Comparison of ENCODE assay signal across 15 cellular contexts in genomic region chr9:81819859-81820546, GRCh38.
DNase-seq lines count a peak whose midpoint lies in the region; ATAC-seq, FAIRE-seq and TF ChIP-seq lines count a peak whose summit lies in the region.
"Had no signal": no experiment of that assay in that cellular context is flagged by ENCODE, and none has a peak within 500 bp of the region (broad histone marks: within the 10 kb centered on the region; RNA-seq: fewer than 3 reads in every experiment).

No MANE protein-coding gene starts in this region.

- WGBS in GM23248 (ENCODE audit: low coverage in 1 of 2, low lambda C conversion rate in 2 of 2, missing lambda C conversion rate in 2 of 2), 2 experiments, result 22 to 24% methylated on average over 8 of the region's 8 CpGs
- 7% methylated on average over 8 of the region's 8 CpGs for WGBS in HepG2 (ENCODE audit: low lambda C conversion rate)

- H3K27me3 Mint-ChIP-seq in stimulated activated memory B cell treated with anti-CD40 and anti-IgM and Interleukin-4, amounts not matched to agents 10 μg/mL and 1 μg/mL and 100 μg/mL, for 72 hours, result peaks cover 9% of the 10 kb centered on the region
- no peaks in the 10 kb centered on the region for H3K27me3 Mint-ChIP-seq in stimulated activated naive B cell treated with anti-CD40 and anti-IgM and Interleukin-4, amounts not matched to agents 10 μg/mL and 1 μg/mL and 100 μg/mL, for 72 hours
- H3K27me3 Mint-ChIP-seq: activated CD4-positive, alpha-beta T cell treated with anti-CD3 and anti-CD28 coated beads for 36 hours; memory B cell had no signal

- H3K4me3 Mint-ChIP-seq in stimulated activated memory B cell treated with anti-CD40 and anti-IgM and Interleukin-4, amounts not matched to agents 10 μg/mL and 1 μg/mL and 100 μg/mL, for 72 hours, result no peak overlapping the region
- no peak overlapping the region for H3K4me3 Mint-ChIP-seq in stimulated activated naive B cell treated with anti-CD40 and anti-IgM and Interleukin-4, amounts not matched to agents 10 μg/mL and 1 μg/mL and 100 μg/mL, for 72 hours
- H3K4me3 Mint-ChIP-seq: activated CD4-positive, alpha-beta T cell treated with anti-CD3 and anti-CD28 coated beads for 36 hours; memory B cell had no signal

- no peak overlapping the region for H3K9ac ChIP-seq in GM23248
- no peak overlapping the region for H3K9ac ChIP-seq in HepG2 (ENCODE audit: insufficient read depth, low read depth, low read length)

- peaks cover 11% of the 10 kb centered on the region for H3K4me1 Mint-ChIP-seq in stimulated activated memory B cell treated with anti-CD40 and anti-IgM and Interleukin-4, amounts not matched to agents 10 μg/mL and 1 μg/mL and 100 μg/mL, for 72 hours
- H3K4me1 Mint-ChIP-seq in stimulated activated naive B cell treated with anti-CD40 and anti-IgM and Interleukin-4, amounts not matched to agents 10 μg/mL and 1 μg/mL and 100 μg/mL, for 72 hours, result peaks cover 8 to 17% of the 10 kb centered on the region in 2 donors

- H3K4me3 ChIP-seq in GM23248 (no peak overlapping the region), coronary artery (peak overlapping the region; percentile 28), HepG2 (replicated peaks in 1 of 3; ENCODE audit: insufficient read depth in 1 of 3, low read depth in 2 of 3, low read length in 3 of 3) (no peak overlapping the region; a peak in 1 of 6 replicates)

- H3K9me2 ChIP-seq in GM23248 (ENCODE audit: insufficient read depth), result no peaks in the 10 kb centered on the region

- in situ Hi-C loops in GM23248 (cut with MboI), result no loop called here
- in situ Hi-C loops in HepG2 (cut with HindIII; ENCODE audit: extremely low pct_ligation_motif_present, low pct_unique_long_range_greater_than_20kb), result no loop called here

- no peak for FAIRE-seq in HepG2 (lab: Jason Lieb, UNC)

- no peak overlapping the region for H3K27ac Mint-ChIP-seq in stimulated activated memory B cell treated with anti-CD40 and anti-IgM and Interleukin-4, amounts not matched to agents 10 μg/mL and 1 μg/mL and 100 μg/mL, for 72 hours
- no peak overlapping the region for H3K27ac Mint-ChIP-seq in stimulated activated naive B cell treated with anti-CD40 and anti-IgM and Interleukin-4, amounts not matched to agents 10 μg/mL and 1 μg/mL and 100 μg/mL, for 72 hours
- H3K27ac Mint-ChIP-seq: activated CD4-positive, alpha-beta T cell treated with anti-CD3 and anti-CD28 coated beads for 36 hours; memory B cell had no signal

- POLR2A ChIA-PET in HepG2 (lab: Yijun Ruan, JAX), result no interaction called here

- no peaks in the 10 kb centered on the region for H3K36me3 ChIP-seq in GM23248 (ENCODE audit: low read depth)
- H3K36me3 ChIP-seq in HepG2 (replicated peaks in 1 of 2; ENCODE audit: control insufficient read depth in 1 of 2, insufficient read depth in 2 of 2, low read length in 2 of 2), result no peaks in the 10 kb centered on the region

- CTCF ChIA-PET in HepG2 (lab: Yijun Ruan, JAX; ENCODE audit: low intra/inter-chr PET ratio, low total read pairs), result no interaction called here

- H3K4me1 ChIP-seq in GM23248 (ENCODE audit: insufficient read depth), result peaks cover 39% of the 10 kb centered on the region
- peaks cover 45% of the 10 kb centered on the region for H3K4me1 ChIP-seq in HepG2 (ENCODE audit: insufficient read depth, low read length)

- H3K9me3 ChIP-seq in GM23248 (ENCODE audit: low read depth) (no peaks in the 10 kb centered on the region), HepG2 (ENCODE audit: low read length) (no peaks in the 10 kb centered on the region)

- H3K4me2 ChIP-seq in GM23248 (ENCODE audit: unreplicated experiment), result peak overlapping the region; percentile 11
- peak overlapping the region; percentile 39 for H3K4me2 ChIP-seq in HepG2 (ENCODE audit: low read depth, low read length)

- no peak for TF ChIP-seq RAD21 in HepG2 (CRISPR knock-in tag; IDR thresholded peaks at IDR 0.05)

- no peaks in the 10 kb centered on the region for H3K9me3 Mint-ChIP-seq in stimulated activated memory B cell treated with anti-CD40 and anti-IgM and Interleukin-4, amounts not matched to agents 10 μg/mL and 1 μg/mL and 100 μg/mL, for 72 hours
- H3K9me3 Mint-ChIP-seq in stimulated activated naive B cell treated with anti-CD40 and anti-IgM and Interleukin-4, amounts not matched to agents 10 μg/mL and 1 μg/mL and 100 μg/mL, for 72 hours, result no peaks in the 10 kb centered on the region
- H3K9me3 Mint-ChIP-seq: memory B cell had no signal

- peak; percentile 66 for ATAC-seq in HepG2
- ATAC-seq in stimulated activated memory B cell treated with anti-CD40 and anti-IgM and Interleukin-4, amounts not matched to agents 10 μg/mL and 1 μg/mL and 100 μg/mL, for 72 hours, result peak; percentile 28
- no peak for ATAC-seq in stimulated activated naive B cell treated with anti-CD40 and anti-IgM and Interleukin-4, amounts not matched to agents 10 μg/mL and 1 μg/mL and 100 μg/mL, for 72 hours (replicated peaks)
- ATAC-seq: activated CD4-positive, alpha-beta T cell treated with anti-CD3 and anti-CD28 coated beads for 36 hours; stimulated activated naive CD8-positive, alpha-beta T cell treated with anti-CD3 and anti-CD28 coated beads, Interleukin-15, Interleukin-2, amounts not matched to agents 100 U/mL and 50 U/mL, for 24 hours had no signal

- 0 out of 2 replicates have a peak overlapping the region, but pooled peaks have one; percentile 0 for H2AFZ ChIP-seq in GM23248
- H2AFZ ChIP-seq in HepG2 (ENCODE audit: low read length), result no peak overlapping the region

- DNase-seq in GM23248, result peak; percentile 55
- DNase-seq in coronary artery (ENCODE audit: low spot score), result no peak
- no peak for DNase-seq in HepG2 (ENCODE audit: low spot score)
- DNase-seq in stimulated activated naive B cell treated with anti-CD40 and anti-IgM and Interleukin-4, amounts not matched to agents 10 μg/mL and 1 μg/mL and 100 μg/mL, for 72 hours, result no peak
- DNase-seq in activated CD4-positive, alpha-beta T cell treated with anti-CD3 and anti-CD28 coated beads for 48 hours, result no peak
- no peak for DNase-seq in SKM-1 (lab: John Stamatoyannopoulos, UW; ENCODE audit: unreplicated experiment)
- DNase-seq in erythroblast (lab: John Stamatoyannopoulos, UW), result no peak
- DNase-seq: activated CD4-positive, alpha-beta T cell treated with anti-CD3 and anti-CD28 coated beads for 36 hours; activated T-cell treated with anti-CD3 and anti-CD28 coated beads, Interleukin-2, amount 50 U/mL, for 48 hours; KBM-7; NCI-H1930; stimulated activated CD4-positive, alpha-beta T cell treated with anti-CD3 and anti-CD28 coated beads, Interleukin-4, amount 100 ng/mL, for 1 hour; stimulated activated naive CD8-positive, alpha-beta T cell treated with anti-CD3 and anti-CD28 coated beads, Interleukin-15, Interleukin-2, amounts not matched to agents 100 U/mL and 50 U/mL, for 24 hours had no signal

- intact Hi-C loops in HepG2 (cut with micrococcal nuclease; ENCODE audit: unreplicated experiment), result no loop called here

- H3K27ac ChIP-seq in GM23248 (no peak overlapping the region), coronary artery (peak overlapping the region; percentile 11 to 56), HepG2 (ENCODE audit: extremely low read length, insufficient read depth, low read length) (no peak overlapping the region)

- TF ChIP-seq POLR2A in HepG2 (IDR thresholded peaks at IDR 0.05; ENCODE audit: insufficient read depth in 1 of 2, low read depth in 2 of 2, low read length in 2 of 2) (no peak), erythroblast (IDR thresholded peaks at IDR 0.05; ENCODE audit: low read length) (no peak)

- H3K27me3 ChIP-seq in GM23248 (replicated peaks; ENCODE audit: insufficient read depth) (no peaks in the 10 kb centered on the region), HepG2 (ENCODE audit: control insufficient read depth in 1 of 2, insufficient read depth in 2 of 2, low read length in 2 of 2) (peaks cover 2 to 19% of the 10 kb centered on the region in 2 experiments; a peak in 2 of 5 replicates)

- no peaks in the 10 kb centered on the region for H3K79me2 ChIP-seq in GM23248 (ENCODE audit: insufficient read depth)
- no peaks in the 10 kb centered on the region for H3K79me2 ChIP-seq in HepG2 (ENCODE audit: insufficient read depth, low read length)

- H4K20me1 ChIP-seq in GM23248 (ENCODE audit: insufficient read depth) (no peaks in the 10 kb centered on the region), HepG2 (ENCODE audit: insufficient read depth, low read length) (no peaks in the 10 kb centered on the region)

- TF ChIP-seq EP300 in HepG2 (IDR thresholded peaks at IDR 0.05; ENCODE audit: low read depth in 2 of 2, low read length in 2 of 2), result no peak; a peak in 1 of 4 replicates
- TF ChIP-seq EP300 in HepG2 (CRISPR knock-in tag; IDR thresholded peaks at IDR 0.05; ENCODE audit: borderline replicate concordance), result no peak

- no peak for TF ChIP-seq CTCF in coronary artery (IDR thresholded peaks at IDR 0.05)
- no peak for TF ChIP-seq CTCF in HepG2 (CRISPR knock-in tag; IDR thresholded peaks at IDR 0.05)

- H3F3A ChIP-seq in GM23248 (ENCODE audit: insufficient read depth), result peaks cover 12% of the 10 kb centered on the region; the same call in 1 of the 2 replicates

- BruUV-seq in HepG2 (replicated peaks; lab: Mats Ljungman, UMichigan), result no TSS peak

- no peaks in the 10 kb centered on the region for H3K36me3 Mint-ChIP-seq in stimulated activated memory B cell treated with anti-CD40 and anti-IgM and Interleukin-4, amounts not matched to agents 10 μg/mL and 1 μg/mL and 100 μg/mL, for 72 hours
- peaks cover 0 to 3% of the 10 kb centered on the region in 2 donors for H3K36me3 Mint-ChIP-seq in stimulated activated naive B cell treated with anti-CD40 and anti-IgM and Interleukin-4, amounts not matched to agents 10 μg/mL and 1 μg/mL and 100 μg/mL, for 72 hours

TF ChIP-seq in HepG2, 621 proteins besides CTCF, POLR2A, EP300 and RAD21 (continues in another document):
- TF ChIP-seq ZMYM2 (CRISPR knock-in tag; IDR thresholded peaks at IDR 0.05) (peak; percentile 57; the same call in 1 of the 2 replicates), E2F5 (CRISPR knock-in tag; conservative IDR thresholded peaks at IDR 0.05) (no peak), NR2F6 (IDR thresholded peaks at IDR 0.05) (peak; percentile 63), NR2F6 (CRISPR knock-in tag; IDR thresholded peaks at IDR 0.05) (peak; percentile 51; the same call in 1 of the 2 replicates), KLF6 (CRISPR knock-in tag; IDR thresholded peaks at IDR 0.05) (no peak), NR2F1 (CRISPR knock-in tag; IDR thresholded peaks at IDR 0.05) (0 out of 4 replicates have a peak, but pooled peaks have one; percentile 7 to 22), PITX1 (CRISPR knock-in tag; IDR thresholded peaks at IDR 0.05) (peak; percentile 33; the same call in 1 of the 2 replicates), HMG20A (CRISPR knock-in tag; IDR thresholded peaks at IDR 0.05; ENCODE audit: borderline replicate concordance) (peak; percentile 28; the same call in 1 of the 2 replicates), NR2F2 (IDR thresholded peaks at IDR 0.05; ENCODE audit: borderline replicate concordance, low read depth) (peak; percentile 66; the same call in 1 of the 2 replicates)

Comparison
In these comparisons a context has a peak if more than half of its experiments do, and no peak if none do; other contexts are left out.
1. H3K27ac ChIP-seq: peak in coronary artery (2 of 2); none in GM23248 (single experiment) and HepG2 (single experiment).
2. ATAC-seq: peak in HepG2 (single experiment) and stimulated activated memory B cell treated with anti-CD40 and anti-IgM and Interleukin-4, amounts not matched to agents 10 μg/mL and 1 μg/mL and 100 μg/mL, for 72 hours (single experiment); none in stimulated activated naive B cell treated with anti-CD40 and anti-IgM and Interleukin-4, amounts not matched to agents 10 μg/mL and 1 μg/mL and 100 μg/mL, for 72 hours (0 of 2).